In genomic region chr20:841568-842546, GRCh38 we compare ENCODE assay signal across 9 cellular contexts. TPM values are rescaled to one million over a fixed set of nuclear protein-coding genes. Genes with fewer than 3 reads are reported as not detected.
DNase-seq lines count a peak whose midpoint lies in the region; ATAC-seq and TF ChIP-seq lines count a peak whose summit lies in the region.
"Had no signal": no experiment of that assay in that cellular context is flagged by ENCODE, and none has a peak within 500 bp of the region (broad histone marks: within the 10 kb centered on the region; RNA-seq: fewer than 3 reads in every experiment).

No MANE protein-coding gene starts in this region.

- H3K4me1 ChIP-seq in breast epithelium (peaks cover 4 to 7% of the 10 kb centered on the region in 2 donors), lower lobe of right lung (peaks cover 72% of the 10 kb centered on the region)

- no peak for DNase-seq in stimulated activated naive CD8-positive, alpha-beta T cell treated with anti-CD3 and anti-CD28 coated beads, Interleukin-15, Interleukin-2, amounts not matched to agents 100 U/mL and 50 U/mL, for 24 hours
- DNase-seq in breast epithelium (ENCODE audit: low spot score in 2 of 2) (peak; percentile 77 to 92), lower lobe of right lung (peak; percentile 80), NCI-H1694 treated with DMSO at 0.1 percent for 48 hours (lab: John Stamatoyannopoulos, UW) (no peak), GOT3 (lab: John Stamatoyannopoulos, UW) (no peak), NCI-H1105 treated with DMSO at 0.1 percent for 48 hours (lab: John Stamatoyannopoulos, UW) (no peak)
- DNase-seq: MV-4-11 had no signal

- no peaks in the 10 kb centered on the region for H3K27me3 Mint-ChIP-seq in stimulated activated naive CD8-positive, alpha-beta T cell treated with anti-CD3 and anti-CD28 coated beads, Interleukin-15, Interleukin-2, amounts not matched to agents 100 ng/mL and 50 ng/mL, for 24 hours

- intact Hi-C loops in breast epithelium (cut with DNase I; ENCODE audit: low total_unique reads) (no loop called here), lower lobe of right lung (cut with DNase I) (no loop called here)

- H3K36me3 ChIP-seq in breast epithelium: no peaks in the 10 kb centered on the region
- H3K36me3 ChIP-seq in lower lobe of right lung: peaks cover 4% of the 10 kb centered on the region

- no peak overlapping the region for H3K27ac Mint-ChIP-seq in stimulated activated naive CD8-positive, alpha-beta T cell treated with anti-CD3 and anti-CD28 coated beads, Interleukin-15, Interleukin-2, amounts not matched to agents 100 ng/mL and 50 ng/mL, for 24 hours

- peaks cover 5% of the 10 kb centered on the region for H3K36me3 Mint-ChIP-seq in stimulated activated naive CD8-positive, alpha-beta T cell treated with anti-CD3 and anti-CD28 coated beads, Interleukin-15, Interleukin-2, amounts not matched to agents 100 ng/mL and 50 ng/mL, for 24 hours (ENCODE audit: low read depth)

- no peaks in the 10 kb centered on the region for H3K9me3 Mint-ChIP-seq in stimulated activated naive CD8-positive, alpha-beta T cell treated with anti-CD3 and anti-CD28 coated beads, Interleukin-15, Interleukin-2, amounts not matched to agents 100 ng/mL and 50 ng/mL, for 24 hours

- no peak for TF ChIP-seq CTCF in breast epithelium (IDR thresholded peaks at IDR 0.05)
- no peak for TF ChIP-seq CTCF in lower lobe of right lung (IDR thresholded peaks at IDR 0.05)

- no peak for ATAC-seq in stimulated activated naive CD8-positive, alpha-beta T cell treated with anti-CD3 and anti-CD28 coated beads, Interleukin-15, Interleukin-2, amounts not matched to agents 100 U/mL and 50 U/mL, for 24 hours
- ATAC-seq in lower lobe of right lung (peak; percentile 66 to 74), GM21717 (IDR thresholded peaks at IDR 0.05; ENCODE audit: unreplicated experiment) (no peak)

- H3K9me3 ChIP-seq in breast epithelium (peaks cover 5 to 7% of the 10 kb centered on the region in 2 donors), lower lobe of right lung (no peaks in the 10 kb centered on the region)

- H3K27ac ChIP-seq in breast epithelium: peak overlapping the region; percentile 87 to 93
- peak overlapping the region; percentile 69 for H3K27ac ChIP-seq in lower lobe of right lung

- peak; percentile 33 for TF ChIP-seq POLR2A in breast epithelium (IDR thresholded peaks at IDR 0.05)

- peak overlapping the region in 2 of 3 donors; percentile 73 to 75 for H3K4me3 ChIP-seq in breast epithelium
- peak overlapping the region; percentile 57 for H3K4me3 ChIP-seq in lower lobe of right lung

- H3K4me3 Mint-ChIP-seq in stimulated activated naive CD8-positive, alpha-beta T cell treated with anti-CD3 and anti-CD28 coated beads, Interleukin-15, Interleukin-2, amounts not matched to agents 100 ng/mL and 50 ng/mL, for 24 hours: peak overlapping the region; percentile 76

- H3K27me3 ChIP-seq in breast epithelium: no peaks in the 10 kb centered on the region
- peaks cover 8% of the 10 kb centered on the region for H3K27me3 ChIP-seq in lower lobe of right lung (ENCODE audit: low read depth)

- H3K4me1 Mint-ChIP-seq in stimulated activated naive CD8-positive, alpha-beta T cell treated with anti-CD3 and anti-CD28 coated beads, Interleukin-15, Interleukin-2, amounts not matched to agents 100 ng/mL and 50 ng/mL, for 24 hours (ENCODE audit: low read depth): peaks cover 47% of the 10 kb centered on the region

RNA-seq across cellular contexts. Expression of gene FAM110A, which starts 8.3 kb away (rescaled TPM):
- 10 to 100 TPM in 1 of 3 donors, 1 to 10 TPM in 2; 4.0 to 18.9 (median 8.2) TPM for total RNA-seq in breast epithelium
- 21.4 TPM for total RNA-seq in lower lobe of right lung

Comparison
In these comparisons a context has a peak if more than half of its experiments do, and no peak if none do; other contexts are left out.
1. ATAC-seq: peak in lower lobe of right lung (2 of 2); none in stimulated activated naive CD8-positive, alpha-beta T cell treated with anti-CD3 and anti-CD28 coated beads, Interleukin-15, Interleukin-2, amounts not matched to agents 100 U/mL and 50 U/mL, for 24 hours (single experiment) and GM21717 (single experiment).
2. DNase-seq: peak in breast epithelium (2 of 2) and lower lobe of right lung (single experiment); none in stimulated activated naive CD8-positive, alpha-beta T cell treated with anti-CD3 and anti-CD28 coated beads, Interleukin-15, Interleukin-2, amounts not matched to agents 100 U/mL and 50 U/mL, for 24 hours (single experiment), NCI-H1694 treated with DMSO at 0.1 percent for 48 hours (single experiment), GOT3 (single experiment) and NCI-H1105 treated with DMSO at 0.1 percent for 48 hours (single experiment).